8 cellular contexts compared by ENCODE assay signal in genomic region chr10:102395677-102396197, GRCh38. TPM values are rescaled to one million over a fixed set of nuclear protein-coding genes. Genes with fewer than 3 reads are reported as not detected.
DNase-seq lines count a peak whose midpoint lies in the region; ATAC-seq and FAIRE-seq lines count a peak whose summit lies in the region.

Gene NFKB2 (plus strand): TSS chr10:102395705. CDS start chr10:102395960, 255 bp downstream.

- peak within 1 kb of the TSS; percentile 86 to 100 (median 99) for H3K4me2 ChIP-seq in BLaER1 treated with 17β-estradiol and CSF1 and Interleukin-3, amounts not matched to agents 10 nM and 100 nM
- H3K4me2 ChIP-seq in mesendoderm (ENCODE audit: low read length) = peak within 1 kb of the TSS; percentile 94

- no peaks in the 10 kb centered on the region for H3K27me3 ChIP-seq in BLaER1 treated with 17β-estradiol and CSF1 and Interleukin-3, amounts not matched to agents 10 nM and 100 nM
- no peaks in the 10 kb centered on the region for H3K27me3 ChIP-seq in mesendoderm (ENCODE audit: insufficient read depth, low read length, poor library complexity)

- FAIRE-seq in urothelium cell line (lab: Jason Lieb, UNC) = no peak

- peaks cover 4 to 39% (median 23%) of the 10 kb centered on the region in 11 experiments; a peak in 19 of 22 replicates for H3K36me3 ChIP-seq in BLaER1 treated with 17β-estradiol and CSF1 and Interleukin-3, amounts not matched to agents 10 nM and 100 nM
- H3K36me3 ChIP-seq in mesendoderm (ENCODE audit: control insufficient read depth, insufficient read depth, low read length) = no peaks in the 10 kb centered on the region

- peak within 1 kb of the TSS; percentile 20 for H3K18ac ChIP-seq in mesendoderm (ENCODE audit: low read length)

- peak within 1 kb of the TSS; percentile 74 to 97 (median 88) for H3K27ac ChIP-seq in BLaER1 treated with 17β-estradiol and CSF1 and Interleukin-3, amounts not matched to agents 10 nM and 100 nM
- peak within 1 kb of the TSS; percentile 96 for H3K27ac ChIP-seq in cingulate gyrus (ENCODE audit: low read depth, low read length)
- H3K27ac ChIP-seq in mesendoderm (ENCODE audit: low read depth, low read length) = no peak within 1 kb of the TSS

- no peak within 1 kb of the TSS for H4K8ac ChIP-seq in mesendoderm (ENCODE audit: low read depth, low read length)

- H3K4ac ChIP-seq in mesendoderm (ENCODE audit: low read depth, low read length) = no peak within 1 kb of the TSS

- no peaks in the 10 kb centered on the region for H3K9me3 ChIP-seq in BLaER1 treated with 17β-estradiol and CSF1 and Interleukin-3, amounts not matched to agents 10 nM and 100 nM (replicated peaks in 1 of 11)

- DNase-seq in M059J (ENCODE audit: low read depth) (no peak), mesendoderm (no peak), urothelium cell line (ENCODE audit: low spot score) (peak; percentile 37), NCI-H748 treated with DMSO at 0.1 percent for 48 hours (lab: John Stamatoyannopoulos, UW) (no peak), NCI-H146 treated with DMSO at 0.1 percent for 48 hours (lab: John Stamatoyannopoulos, UW; ENCODE audit: unreplicated experiment) (no peak)

- peaks cover 0 to 43% (median 22%) of the 10 kb centered on the region in 11 experiments; a peak in 15 of 22 replicates for H4K20me1 ChIP-seq in BLaER1 treated with 17β-estradiol and CSF1 and Interleukin-3, amounts not matched to agents 10 nM and 100 nM

- peak within 1 kb of the TSS; percentile 79 for H3K56ac ChIP-seq in mesendoderm (ENCODE audit: low read length)

- peaks cover 42 to 56% (median 50%) of the 10 kb centered on the region in 10 experiments for H3K4me1 ChIP-seq in BLaER1 treated with 17β-estradiol and CSF1 and Interleukin-3, amounts not matched to agents 10 nM and 100 nM
- H3K4me1 ChIP-seq in mesendoderm (ENCODE audit: control insufficient read depth, low read depth, low read length) = peaks cover 10% of the 10 kb centered on the region

- H3K79me2 ChIP-seq in mesendoderm (ENCODE audit: control insufficient read depth, insufficient read depth, low read length) = no peaks in the 10 kb centered on the region

- no CpG with 5 or more reads among the region's 21 CpGs for WGBS in mesendoderm (ENCODE audit: extremely low coverage, insufficient coverage, low lambda C conversion rate)

- no peak within 1 kb of the TSS for H2AK5ac ChIP-seq in mesendoderm (ENCODE audit: low read length)

- H3K4me3 ChIP-seq in BLaER1 treated with 17β-estradiol and CSF1 and Interleukin-3, amounts not matched to agents 10 nM and 100 nM = peak within 1 kb of the TSS; percentile 64 to 91 (median 76)
- H3K4me3 ChIP-seq in mesendoderm (ENCODE audit: low read length) = peak within 1 kb of the TSS; percentile 34

- peak within 1 kb of the TSS; percentile 48 for H3K23ac ChIP-seq in mesendoderm (ENCODE audit: low read length)

- H2BK5ac ChIP-seq in mesendoderm (ENCODE audit: low read length) = no peak within 1 kb of the TSS

- ATAC-seq in HG03097 (IDR thresholded peaks at IDR 0.05; ENCODE audit: low FRiP score, unreplicated experiment) = no peak

- H2BK15ac ChIP-seq in mesendoderm (replicated peaks; ENCODE audit: low read depth) = no peak within 1 kb of the TSS

- no peaks in the 10 kb centered on the region for H3K79me1 ChIP-seq in mesendoderm (ENCODE audit: low read length)

- H2BK120ac ChIP-seq in mesendoderm (ENCODE audit: low read depth, low read length) = no peak within 1 kb of the TSS

- H4K5ac ChIP-seq in mesendoderm (ENCODE audit: low read length) = no peak within 1 kb of the TSS

- H3K9ac ChIP-seq in BLaER1 treated with 17β-estradiol and CSF1 and Interleukin-3, amounts not matched to agents 10 nM and 100 nM = peak within 1 kb of the TSS; percentile 78 to 97 (median 86)
- peak within 1 kb of the TSS; percentile 72 for H3K9ac ChIP-seq in mesendoderm (ENCODE audit: low read length)

RNA-seq across cellular contexts. Expression of gene NFKB2, which starts in this region (rescaled TPM):
- 9.1 and 20.7 TPM in 2 replicates for total RNA-seq in M059J (2014; rRNA removed; shearing (Covaris generic))
- 5.3 TPM for polyA plus RNA-seq in mesendoderm (2013, experiment 1 of 2)
- 4.7 TPM for polyA plus RNA-seq in mesendoderm (2013, experiment 2 of 2)
